1 cellular context compared by ENCODE assay signal in genomic region chr5:1464511-1464910, GRCh38.
TF ChIP-seq lines count a peak whose summit lies in the region.

No MANE protein-coding gene starts in this region.

TF ChIP-seq in HepG2, 621 proteins besides CTCF, POLR2A, EP300 and RAD21:
- TF ChIP-seq ZNF160 (CRISPR knock-in tag; IDR thresholded peaks at IDR 0.05), result no peak
- TF ChIP-seq IRF1 (CRISPR knock-in tag; IDR thresholded peaks at IDR 0.05; ENCODE audit: low read depth), result no peak
- no peak for TF ChIP-seq ZNF879 (CRISPR knock-in tag; IDR thresholded peaks at IDR 0.05)
- TF ChIP-seq, protein P1, sequence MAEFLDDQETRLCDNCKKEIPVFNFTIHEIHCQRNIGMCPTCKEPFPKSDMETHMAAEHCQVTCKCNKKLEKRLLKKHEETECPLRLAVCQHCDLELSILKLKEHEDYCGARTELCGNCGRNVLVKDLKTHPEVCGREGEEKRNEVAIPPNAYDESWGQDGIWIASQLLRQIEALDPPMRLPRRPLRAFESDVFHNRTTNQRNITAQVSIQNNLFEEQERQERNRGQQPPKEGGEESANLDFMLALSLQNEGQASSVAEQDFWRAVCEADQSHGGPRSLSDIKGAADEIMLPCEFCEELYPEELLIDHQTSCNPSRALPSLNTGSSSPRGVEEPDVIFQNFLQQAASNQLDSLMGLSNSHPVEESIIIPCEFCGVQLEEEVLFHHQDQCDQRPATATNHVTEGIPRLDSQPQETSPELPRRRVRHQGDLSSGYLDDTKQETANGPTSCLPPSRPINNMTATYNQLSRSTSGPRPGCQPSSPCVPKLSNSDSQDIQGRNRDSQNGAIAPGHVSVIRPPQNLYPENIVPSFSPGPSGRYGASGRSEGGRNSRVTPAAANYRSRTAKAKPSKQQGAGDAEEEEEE (CRISPR knock-in tag; IDR thresholded peaks at IDR 0.05; ENCODE audit: borderline replicate concordance), result no peak
- TF ChIP-seq TARDBP (CRISPR knock-in tag; IDR thresholded peaks at IDR 0.05), result peak; percentile 61
- no peak for TF ChIP-seq SNAI1 (CRISPR knock-in tag; IDR thresholded peaks at IDR 0.05; ENCODE audit: borderline replicate concordance)
- no peak for TF ChIP-seq ZNF468 (CRISPR knock-in tag; IDR thresholded peaks at IDR 0.05)
- TF ChIP-seq, protein P2, sequence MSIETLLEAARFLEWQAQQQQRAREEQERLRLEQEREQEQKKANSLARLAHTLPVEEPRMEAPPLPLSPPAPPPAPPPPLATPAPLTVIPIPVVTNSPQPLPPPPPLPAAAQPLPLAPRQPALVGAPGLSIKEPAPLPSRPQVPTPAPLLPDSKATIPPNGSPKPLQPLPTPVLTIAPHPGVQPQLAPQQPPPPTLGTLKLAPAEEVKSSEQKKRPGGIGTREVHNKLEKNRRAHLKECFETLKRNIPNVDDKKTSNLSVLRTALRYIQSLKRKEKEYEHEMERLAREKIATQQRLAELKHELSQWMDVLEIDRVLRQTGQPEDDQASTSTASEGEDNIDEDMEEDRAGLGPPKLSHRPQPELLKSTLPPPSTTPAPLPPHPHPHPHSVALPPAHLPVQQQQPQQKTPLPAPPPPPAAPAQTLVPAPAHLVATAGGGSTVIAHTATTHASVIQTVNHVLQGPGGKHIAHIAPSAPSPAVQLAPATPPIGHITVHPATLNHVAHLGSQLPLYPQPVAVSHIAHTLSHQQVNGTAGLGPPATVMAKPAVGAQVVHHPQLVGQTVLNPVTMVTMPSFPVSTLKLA (IDR thresholded peaks at IDR 0.05), result peak; percentile 81
- no peak for TF ChIP-seq SCMH1 (CRISPR knock-in tag; IDR thresholded peaks at IDR 0.05; ENCODE audit: borderline replicate concordance)
- peak; percentile 32; the same call in 1 of the 2 replicates for TF ChIP-seq ZNF646 (CRISPR knock-in tag; IDR thresholded peaks at IDR 0.05)
- TF ChIP-seq RELA (CRISPR knock-in tag; IDR thresholded peaks at IDR 0.05), result no peak
TF ChIP-seq in HepG2: peak in this region for 3.
